ENCODE assay signal across 8 cellular contexts in the genomic region with DNA sequence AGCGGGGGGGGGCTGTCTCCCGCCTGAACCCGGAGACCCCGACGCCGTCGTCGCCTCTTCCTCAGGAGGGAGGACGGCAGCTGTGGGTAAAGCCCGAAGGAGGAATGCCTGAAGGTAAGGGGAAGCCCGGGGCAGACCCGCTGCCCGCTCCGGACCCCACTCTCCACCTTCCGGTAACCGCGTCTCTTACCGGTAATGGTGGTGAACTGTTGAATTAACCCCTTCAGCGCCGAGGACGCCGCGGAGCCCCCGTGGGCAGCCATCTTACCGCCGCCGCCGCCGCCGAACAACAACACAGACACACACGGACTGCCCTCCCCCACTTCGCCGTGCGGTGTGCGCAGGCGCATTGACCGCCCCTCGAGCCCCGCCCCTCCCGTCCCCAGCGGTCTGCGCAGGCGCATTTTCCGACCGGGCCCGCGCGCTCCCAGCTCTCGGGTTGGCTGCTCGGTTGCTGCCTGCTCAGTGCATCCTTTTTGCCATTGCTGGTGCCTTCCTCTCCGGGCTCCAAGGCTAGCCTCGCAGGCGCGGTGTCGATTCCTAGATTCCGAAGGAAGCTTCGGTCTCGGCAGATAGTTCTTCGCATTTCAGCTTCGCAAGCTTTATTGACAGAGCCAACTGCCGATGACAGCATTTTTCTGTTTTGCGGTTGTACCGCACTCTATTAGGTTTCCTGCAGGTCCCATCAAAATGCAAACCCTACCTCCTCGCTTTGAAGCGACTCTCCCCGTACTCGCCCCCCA. TPM values are rescaled to one million over a fixed set of nuclear protein-coding genes. Genes with fewer than 3 reads are reported as not detected.
A peak's percentile ranks its signal among the peaks of the same experiment; 100 is the strongest.
DNase-seq lines count a peak whose midpoint lies in the region; ATAC-seq and TF ChIP-seq lines count a peak whose summit lies in the region.

A gene with protein sequence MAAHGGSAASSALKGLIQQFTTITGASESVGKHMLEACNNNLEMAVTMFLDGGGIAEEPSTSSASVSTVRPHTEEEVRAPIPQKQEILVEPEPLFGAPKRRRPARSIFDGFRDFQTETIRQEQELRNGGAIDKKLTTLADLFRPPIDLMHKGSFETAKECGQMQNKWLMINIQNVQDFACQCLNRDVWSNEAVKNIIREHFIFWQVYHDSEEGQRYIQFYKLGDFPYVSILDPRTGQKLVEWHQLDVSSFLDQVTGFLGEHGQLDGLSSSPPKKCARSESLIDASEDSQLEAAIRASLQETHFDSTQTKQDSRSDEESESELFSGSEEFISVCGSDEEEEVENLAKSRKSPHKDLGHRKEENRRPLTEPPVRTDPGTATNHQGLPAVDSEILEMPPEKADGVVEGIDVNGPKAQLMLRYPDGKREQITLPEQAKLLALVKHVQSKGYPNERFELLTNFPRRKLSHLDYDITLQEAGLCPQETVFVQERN (minus strand): TSS at position 291 of the 743 bp plus-strand sequence. CDS start 28 bp downstream, at position 263.

- no peaks in the 10 kb centered on the region for H3K9me2 ChIP-seq in PC-3 (replicated peaks; ENCODE audit: low read length)

- H3K9me3 ChIP-seq in PC-3 (ENCODE audit: low read length) (no peaks in the 10 kb centered on the region), mucosa of descending colon (no peaks in the 10 kb centered on the region)

- ATAC-seq in GM21576 (IDR thresholded peaks at IDR 0.05; ENCODE audit: unreplicated experiment) (peak; percentile 70), PC-3 (peak; percentile 93), mucosa of descending colon (peak; percentile 99)

- POLR2A ChIA-PET in PC-3 (lab: Charles Lee; ENCODE audit: unreplicated experiment) = interaction anchor here (0.6 kb wide), 2 partner anchors 169 to 304 kb away, joined by 3 to 4 read pairs; no protein-coding TSS in a partner anchor

- peaks cover 2% of the 10 kb centered on the region; the same call in 1 of the 2 replicates for H3K36me3 ChIP-seq in PC-3 (ENCODE audit: low read depth, low read length)
- no peaks in the 10 kb centered on the region for H3K36me3 ChIP-seq in mucosa of descending colon (ENCODE audit: low read depth)

- BruUV-seq in PC-3 (replicated peaks; lab: Mats Ljungman, UMichigan) = no TSS peak

- peak within 1 kb of the TSS; percentile 92 for H3K9ac ChIP-seq in PC-3 (ENCODE audit: low read length)

- H2AFZ ChIP-seq in PC-3 (ENCODE audit: low read length) = peak within 1 kb of the TSS; percentile 96

- no peaks in the 10 kb centered on the region for H3K27me3 ChIP-seq in PC-3 (ENCODE audit: low read length)

- CTCF ChIA-PET in PC-3 (lab: Charles Lee) = interaction anchor here (0.6 kb wide), 1 partner anchor 25 kb away, joined by 3 read pairs; no protein-coding TSS in a partner anchor

- TF ChIP-seq CTCF in PC-3 (conservative IDR thresholded peaks at IDR 0.05; ENCODE audit: low read depth, low read length) (no peak), mucosa of descending colon (IDR thresholded peaks at IDR 0.05) (no peak)

- no peaks in the 10 kb centered on the region for H3F3A ChIP-seq in PC-3 (ENCODE audit: low read length, unreplicated experiment)

- H4K20me1 ChIP-seq in PC-3 (ENCODE audit: low read length) = peaks cover 7% of the 10 kb centered on the region

- H3K4me3 ChIP-seq in Jurkat, Clone E6-1 (ENCODE audit: low read length) = peak within 1 kb of the TSS; percentile 89
- H3K4me3 ChIP-seq in PC-3 (ENCODE audit: low read length) (peak within 1 kb of the TSS; percentile 94), mucosa of descending colon (peak within 1 kb of the TSS; percentile 90)

- intact Hi-C loops in PC-3 (cut with micrococcal nuclease) (loop anchor here (2.0 to 10.0 kb wide), 3 partner anchors 70 to 178 kb away; a partner anchor contains a TSS), mucosa of descending colon (cut with DNase I, micrococcal nuclease) (no loop called here)

- peaks cover 11% of the 10 kb centered on the region; the same call in 1 of the 2 replicates for H3K4me1 ChIP-seq in PC-3 (ENCODE audit: insufficient read depth, low read length)
- H3K4me1 ChIP-seq in mucosa of descending colon (ENCODE audit: low read depth) = peaks cover 13% of the 10 kb centered on the region

- DNase-seq in DMS114 treated with DMSO at 0.1 percent for 48 hours (lab: John Stamatoyannopoulos, UW; ENCODE audit: unreplicated experiment) (peak; percentile 89), PC-3 (peak; percentile 94), activated T-cell treated with anti-CD3 and anti-CD28 coated beads for 48 hours (ENCODE audit: low read depth) (peak; percentile 96), epithelial cell of prostate (ENCODE audit: low read depth, low spot score) (peak; percentile 51), mucosa of descending colon (peak; percentile 95 to 98 (median 95))
- peak; percentile 82 for DNase-seq in Jurkat, Clone E6-1 (ENCODE audit: low read depth, low spot score)
- peak; percentile 93 to 95 for DNase-seq in stimulated activated CD8-positive, alpha-beta memory T cell treated with anti-CD3 and anti-CD28 coated beads, Interleukin-4, amount 100 ng/mL, for 1 hour (ENCODE audit: low read depth in 2 of 2, low spot score in 1 of 2)

- peak within 1 kb of the TSS; percentile 7 for H3K27ac ChIP-seq in PC-3 (ENCODE audit: low read length)
- peak within 1 kb of the TSS; percentile 65 for H3K27ac ChIP-seq in epithelial cell of prostate

- H3K79me2 ChIP-seq in PC-3 (ENCODE audit: low read length) = peaks cover 50% of the 10 kb centered on the region

- peak within 1 kb of the TSS; percentile 97 for H3K4me2 ChIP-seq in PC-3 (ENCODE audit: low read length)

RNA-seq across cellular contexts. Expression of the gene that starts here (rescaled TPM):
- 21.1 TPM for polyA plus RNA-seq in Jurkat, Clone E6-1 (2012; ENCODE audit: insufficient read depth, insufficient read length)
- 10.2 and 10.5 TPM in 2 replicates for total RNA-seq in PC-3 (2014; rRNA removed)
- 10 to 100 TPM; 23.1 to 74.8 (median 43.9) TPM for total RNA-seq in mucosa of descending colon

Comparison
In these comparisons a context has a peak if more than half of its experiments do, and no peak if none do; other contexts are left out.
1. Peak in every context shown above with its lines: DNase-seq, ATAC-seq, H3K4me3 ChIP-seq and H3K27ac ChIP-seq.